In genomic region chr12:10612110-10612509, GRCh38 we compare ENCODE assay signal across 9 cellular contexts. TPM values are rescaled to one million over a fixed set of nuclear protein-coding genes. Genes with fewer than 3 reads are reported as not detected.
DNase-seq lines count a peak whose midpoint lies in the region; ATAC-seq, FAIRE-seq and TF ChIP-seq lines count a peak whose summit lies in the region.
"Had no signal": no experiment of that assay in that cellular context is flagged by ENCODE, and none has a peak within 500 bp of the region (broad histone marks: within the 10 kb centered on the region; RNA-seq: fewer than 3 reads in every experiment).

No MANE protein-coding gene starts in this region.

- H3K79me2 ChIP-seq in OCI-LY1 (ENCODE audit: insufficient read depth, low read length) (peaks cover 23% of the 10 kb centered on the region), endothelial cell of umbilical vein (ENCODE audit: control insufficient read depth, insufficient read depth, low read length) (peaks cover 24% of the 10 kb centered on the region)

- no peak overlapping the region for H2AFZ ChIP-seq in OCI-LY1 (ENCODE audit: low read length)
- no peak overlapping the region for H2AFZ ChIP-seq in endothelial cell of umbilical vein (ENCODE audit: low read depth, low read length)

- H3K4me3 ChIP-seq in GM12865 (ENCODE audit: low read depth, low read length) (peak overlapping the region; percentile 84), OCI-LY1 (ENCODE audit: low read depth, low read length, poor library complexity, severe bottlenecking) (peak overlapping the region; percentile 89), endothelial cell of umbilical vein (replicated peaks in 1 of 3; ENCODE audit: insufficient read depth in 1 of 3, low read depth in 1 of 3, low read length in 3 of 3) (peak overlapping the region in 1 of 3 experiments; percentile 96), rectal smooth muscle tissue (ENCODE audit: low read length) (peak overlapping the region; percentile 96)

- dilution Hi-C loops in endothelial cell of umbilical vein (cut with MboI; ENCODE audit: extremely low pct_ligation_motif_present, low sequenced_read_pairs): no loop called here

- H3F3A ChIP-seq in OCI-LY1 (ENCODE audit: insufficient read depth, low read length): no peaks in the 10 kb centered on the region

- FAIRE-seq in endothelial cell of umbilical vein (lab: Jason Lieb, UNC): no peak

- peaks cover 28% of the 10 kb centered on the region for H3K4me1 ChIP-seq in OCI-LY1 (ENCODE audit: insufficient read depth, low read length, severe bottlenecking)
- peaks cover 10% of the 10 kb centered on the region for H3K4me1 ChIP-seq in endothelial cell of umbilical vein (ENCODE audit: control insufficient read depth, extremely low read depth, insufficient read depth, low read length)
- H3K4me1 ChIP-seq in rectal smooth muscle tissue (ENCODE audit: control insufficient read depth, insufficient read depth, low read length): peaks cover 9% of the 10 kb centered on the region

- H3K9me1 ChIP-seq in endothelial cell of umbilical vein (replicated peaks; ENCODE audit: control insufficient read depth, extremely low read depth, insufficient read depth, low read length): no peaks in the 10 kb centered on the region

- no peak for TF ChIP-seq POLR2A in endothelial cell of umbilical vein (IDR thresholded peaks at IDR 0.05; ENCODE audit: low read depth, low read length)

- intact Hi-C loops in endothelial cell of umbilical vein (cut with micrococcal nuclease): loop anchor here (2.0 to 5.0 kb wide), 2 partner anchors 111 to 280 kb away; partner anchors contain the start of gene YBX3

- no peak for ATAC-seq in GM21447 (IDR thresholded peaks at IDR 0.05; ENCODE audit: unreplicated experiment)

- H3K9ac ChIP-seq in OCI-LY1 (ENCODE audit: low read length) (peak overlapping the region; percentile 85), endothelial cell of umbilical vein (replicated peaks; ENCODE audit: extremely low read depth, insufficient read depth, low read length) (peak overlapping the region; percentile 98), rectal smooth muscle tissue (ENCODE audit: low read length) (no peak overlapping the region)

- no peaks in the 10 kb centered on the region for H3K9me2 ChIP-seq in OCI-LY1 (ENCODE audit: low read depth, low read length)

- POLR2A ChIA-PET in endothelial cell of umbilical vein (lab: Charles Lee): no interaction called here

- H3K4me2 ChIP-seq in OCI-LY1 (ENCODE audit: low read length): peak overlapping the region; percentile 96
- peak overlapping the region; percentile 82 for H3K4me2 ChIP-seq in endothelial cell of umbilical vein (ENCODE audit: insufficient read depth, low read length)

- DNase-seq in GM12865 (ENCODE audit: low read depth): no peak
- no peak for DNase-seq in endothelial cell of umbilical vein (ENCODE audit: low read depth, low spot score)
- DNase-seq in GM19240 (ENCODE audit: insufficient read length, low spot score): no peak
- DNase-seq in stimulated activated CD4-positive, alpha-beta T cell treated with anti-CD3 and anti-CD28 coated beads, Interleukin-2, amount 100 ng/mL, for 48 hours: no peak
- no peak for DNase-seq in activated CD4-positive, alpha-beta T cell treated with anti-CD3 and anti-CD28 coated beads, Interleukin-2, amount 50 U/mL, for 1 hour
- DNase-seq: T1000 had no signal

- H3K27me3 ChIP-seq in OCI-LY1 (ENCODE audit: insufficient read depth, low read length) (no peaks in the 10 kb centered on the region), endothelial cell of umbilical vein (ENCODE audit: control insufficient read depth in 2 of 2, insufficient read depth in 2 of 2, low read length in 2 of 2) (no peaks in the 10 kb centered on the region), rectal smooth muscle tissue (ENCODE audit: control insufficient read depth, insufficient read depth, low read length) (no peaks in the 10 kb centered on the region)

- H3K9me3 ChIP-seq in OCI-LY1 (ENCODE audit: low read length) (no peaks in the 10 kb centered on the region), endothelial cell of umbilical vein (replicated peaks; ENCODE audit: control insufficient read depth, insufficient read depth, low read length) (no peaks in the 10 kb centered on the region)

- no TSS peak for BruUV-seq in endothelial cell of umbilical vein (replicated peaks; lab: Mats Ljungman, UMichigan)

- CTCF ChIA-PET in endothelial cell of umbilical vein (lab: Charles Lee): interaction anchor here (1.2 kb wide), 1 partner anchor 459 kb away, joined by 3 read pairs; no protein-coding TSS in a partner anchor

- H3K36me3 ChIP-seq in OCI-LY1 (ENCODE audit: insufficient read depth, low read length): peaks cover 48% of the 10 kb centered on the region
- peaks cover 6 to 11% of the 10 kb centered on the region in 2 experiments for H3K36me3 ChIP-seq in endothelial cell of umbilical vein (ENCODE audit: control insufficient read depth in 2 of 2, extremely low read depth in 1 of 2, insufficient read depth in 2 of 2, low read length in 2 of 2)
- no peaks in the 10 kb centered on the region for H3K36me3 ChIP-seq in rectal smooth muscle tissue (ENCODE audit: control insufficient read depth, insufficient read depth, low read length)

- H4K20me1 ChIP-seq in OCI-LY1 (ENCODE audit: insufficient read depth, low read length) (no peaks in the 10 kb centered on the region), endothelial cell of umbilical vein (replicated peaks; ENCODE audit: control insufficient read depth, extremely low read depth, insufficient read depth, low read length) (no peaks in the 10 kb centered on the region)

- H3K27ac ChIP-seq in OCI-LY1 (ENCODE audit: low read depth, low read length, poor library complexity, severe bottlenecking) (no peak overlapping the region), endothelial cell of umbilical vein (ENCODE audit: insufficient read depth, low read depth, low read length) (no peak overlapping the region), rectal smooth muscle tissue (ENCODE audit: low read depth, low read length) (no peak overlapping the region)

- no peak for TF ChIP-seq CTCF in GM12865 (IDR thresholded peaks at IDR 0.05; ENCODE audit: insufficient read depth, low read depth, low read length, missing control alignments)
- TF ChIP-seq CTCF in OCI-LY1 (IDR thresholded peaks at IDR 0.05; ENCODE audit: low read length): no peak
- TF ChIP-seq CTCF in endothelial cell of umbilical vein (IDR thresholded peaks at IDR 0.05; ENCODE audit: extremely low read depth in 1 of 2, insufficient read depth in 1 of 2, low read depth in 1 of 2, low read length in 2 of 2): no peak

TF ChIP-seq in endothelial cell of umbilical vein, 7 proteins besides CTCF, POLR2A, EP300 and RAD21:
- no peak for TF ChIP-seq GATA2 (IDR thresholded peaks at IDR 0.05; ENCODE audit: insufficient read depth, insufficient read length, low read depth, low read length)
- TF ChIP-seq POLR2AphosphoS5 (IDR thresholded peaks at IDR 0.05; ENCODE audit: insufficient read depth, low read depth, low read length): peak; percentile 7
- no peak for TF ChIP-seq MAX (IDR thresholded peaks at IDR 0.05; ENCODE audit: insufficient read depth, insufficient read length)
- no peak for TF ChIP-seq FOS (IDR thresholded peaks at IDR 0.05; ENCODE audit: borderline replicate concordance, insufficient read depth, low read length)

RNA-seq across cellular contexts. Expression of gene MAGOHB, which starts 1.3 kb away (rescaled TPM):
- 45.4 and 48.3 TPM in 2 replicates for total RNA-seq in endothelial cell of umbilical vein
- polyA plus RNA-seq in endothelial cell of umbilical vein: 6.2 and 8.9 TPM in 2 replicates
- polyA plus RNA-seq in endothelial cell of umbilical vein (2011; cell fraction: cytosol; rRNA removed): 15.5 and 20.1 TPM in 2 replicates
- polyA plus RNA-seq in endothelial cell of umbilical vein (2011; cell fraction: nucleus; rRNA removed): 12.0 and 22.9 TPM in 2 replicates
- 26.8 and 45.8 TPM in 2 replicates for polyA plus RNA-seq in endothelial cell of umbilical vein (2012)
- polyA minus RNA-seq in endothelial cell of umbilical vein: 7.6 and 7.8 TPM in 2 replicates
- polyA minus RNA-seq in endothelial cell of umbilical vein (2011; cell fraction: cytosol; rRNA and poly(A)+ RNA removed): 14.5 TPM
- 20.4 and 38.1 TPM in 2 replicates for polyA minus RNA-seq in endothelial cell of umbilical vein (2011; cell fraction: nucleus; rRNA and poly(A)+ RNA removed)
